In the genomic region with DNA sequence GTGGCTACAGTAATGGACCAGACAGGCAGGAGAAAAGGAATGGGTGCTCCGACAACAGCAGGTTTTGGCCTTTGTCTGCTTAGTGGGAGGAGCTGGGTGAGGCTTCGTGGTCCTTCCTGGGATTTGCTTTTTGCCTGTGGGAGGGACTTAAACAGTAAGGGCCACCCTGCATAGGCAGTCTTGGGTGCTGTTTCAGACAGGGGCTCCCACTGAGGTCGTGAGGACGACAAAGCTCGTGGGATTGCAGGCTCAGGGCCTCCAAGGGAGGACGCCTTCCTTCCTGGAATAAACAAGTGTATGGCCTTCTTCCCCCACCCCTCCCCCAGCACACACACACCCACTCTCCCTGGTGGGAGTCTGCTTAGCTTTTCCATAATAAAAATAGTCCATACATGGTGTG, we compare ENCODE assay signal across 23 cellular contexts.
"Had no signal": no experiment of that assay in that cellular context is flagged by ENCODE, and none has a peak within 500 bp of the region (broad histone marks: within the 10 kb centered on the region; RNA-seq: fewer than 3 reads in every experiment).

No MANE protein-coding gene starts in this region.

- DNase-seq: immature natural killer cell; kidney; left colon; left lung; lower lobe of right lung; mammary epithelial cell; mesenchymal stem cell; naive thymus-derived CD8-positive, alpha-beta T cell; ovary; right lobe of liver; stimulated activated CD4-positive, alpha-beta T cell treated with anti-CD3 and anti-CD28 coated beads, Interleukin-1b, Interleukin-23, amount 100 ng/mL, for 48 hours; stimulated activated CD4-positive, alpha-beta T cell treated with anti-CD3 and anti-CD28 coated beads, Interleukin-2, amount 100 ng/mL, for 48 hours; stimulated activated naive B cell treated with anti-CD40 and anti-IgM and Interleukin-4, amounts not matched to agents 10 μg/mL and 1 μg/mL and 100 μg/mL, for 72 hours; stimulated activated naive CD8-positive, alpha-beta T cell treated with anti-CD3 and anti-CD28 coated beads, Interleukin-15, Interleukin-2, amounts not matched to agents 100 U/mL and 50 U/mL, for 24 hours; stomach; testis; thyroid gland; transverse colon; upper lobe of right lung had no signal

- H3K27ac ChIP-seq: left lung, lower lobe of right lung, ovary, right atrium auricular region, right lobe of liver, stomach, testis, thyroid gland, transverse colon, upper lobe of right lung had no signal

- H3K4me3 ChIP-seq: left lung, lower lobe of right lung, ovary, right atrium auricular region, right lobe of liver, smooth muscle cell, stomach, testis, thyroid gland, transverse colon, upper lobe of right lung had no signal

- FAIRE-seq: islet of Langerhans, kidney, urothelium cell line had no signal

- H3K4me1 ChIP-seq: left lung, lower lobe of right lung, right atrium auricular region, right lobe of liver, stomach, testis, thyroid gland, transverse colon, upper lobe of right lung had no signal

- H3K4me2 ChIP-seq: smooth muscle cell had no signal

- H3K36me3 ChIP-seq: left lung, lower lobe of right lung, ovary, right atrium auricular region, right lobe of liver, stomach, thyroid gland, transverse colon, upper lobe of right lung had no signal

- H3K27me3 ChIP-seq: ovary, right atrium auricular region, testis, thyroid gland had no signal

- H3K9me3 ChIP-seq: ovary, right lobe of liver, testis, thyroid gland, upper lobe of right lung had no signal
